Comparison of ENCODE assay signal across 8 cellular contexts in genomic region chr1:39609618-39610331, GRCh38. TPM values are rescaled to one million over a fixed set of nuclear protein-coding genes. Genes with fewer than 3 reads are reported as not detected.
DNase-seq lines count a peak whose midpoint lies in the region; TF ChIP-seq lines count a peak whose summit lies in the region.

No MANE protein-coding gene starts in this region.

- H3K4me3 ChIP-seq in DOHH2 (ENCODE audit: low read length) (peak overlapping the region; percentile 32; the same call in 1 of the 2 replicates), HUES48 (ENCODE audit: low read depth, low read length) (peak overlapping the region; percentile 67), adrenal gland (no peak overlapping the region), iPS-15b (ENCODE audit: low read depth, low read length) (peak overlapping the region; percentile 75)

- H3K27me3 ChIP-seq in DOHH2 (ENCODE audit: control insufficient read depth, low read length) (0 out of 2 replicates have a peak, but pooled peaks cover 3% of the 10 kb centered on the region), HUES48 (ENCODE audit: control insufficient read depth, insufficient read depth, low read length) (peaks cover 23% of the 10 kb centered on the region), adrenal gland (no peaks in the 10 kb centered on the region), iPS-15b (ENCODE audit: control insufficient read depth, insufficient read depth, low read length) (peaks cover 27% of the 10 kb centered on the region)

- no peaks in the 10 kb centered on the region for H4K20me1 ChIP-seq in DOHH2 (ENCODE audit: control insufficient read depth, insufficient read depth, low read depth, low read length)

- TF ChIP-seq CTCF in DOHH2 (IDR thresholded peaks at IDR 0.05; ENCODE audit: low read depth, low read length, poor library complexity, severe bottlenecking) (peak; percentile 96), adrenal gland (IDR thresholded peaks at IDR 0.05) (peak in 5 of 6 experiments; percentile 48 to 73 (median 51))

- no peaks in the 10 kb centered on the region for H3K36me3 ChIP-seq in DOHH2 (ENCODE audit: control insufficient read depth, low read length)
- H3K36me3 ChIP-seq in HUES48 (ENCODE audit: control insufficient read depth, insufficient read depth, low read length), result no peaks in the 10 kb centered on the region
- no peaks in the 10 kb centered on the region for H3K36me3 ChIP-seq in adrenal gland (replicated peaks in 1 of 2)
- no peaks in the 10 kb centered on the region for H3K36me3 ChIP-seq in iPS-15b (ENCODE audit: control insufficient read depth, insufficient read depth, low read length)

- no peaks in the 10 kb centered on the region for H3K9me2 ChIP-seq in DOHH2 (replicated peaks; ENCODE audit: control insufficient read depth, low read length)

- TF ChIP-seq POLR2A in adrenal gland (IDR thresholded peaks at IDR 0.05), result no peak

- no peak overlapping the region for H3K27ac ChIP-seq in DOHH2 (ENCODE audit: low read depth, low read length)
- H3K27ac ChIP-seq in HUES48 (ENCODE audit: low read depth, low read length), result no peak overlapping the region
- peak overlapping the region in 1 of 5 donors; percentile 44 for H3K27ac ChIP-seq in adrenal gland

- no peaks in the 10 kb centered on the region for H3K9me3 ChIP-seq in DOHH2 (ENCODE audit: control insufficient read depth, insufficient read depth, low read length)
- H3K9me3 ChIP-seq in HUES48 (ENCODE audit: control insufficient read depth, insufficient read depth, low read length), result no peaks in the 10 kb centered on the region
- H3K9me3 ChIP-seq in adrenal gland (replicated peaks in 1 of 3), result no peaks in the 10 kb centered on the region
- H3K9me3 ChIP-seq in iPS-15b (ENCODE audit: control insufficient read depth, insufficient read depth, low read length), result no peaks in the 10 kb centered on the region

- intact Hi-C loops in adrenal gland (cut with DNase I), result loop anchor here (5.0 to 10.0 kb wide), 3 partner anchors 43 to 105 kb away; no protein-coding TSS in a partner anchor

- WGBS in adrenal gland, 4 donors, result 32 to 49% (median 32%) methylated on average over 13 to 42 of the region's 42 CpGs

- peak overlapping the region; percentile 51 for H3K4me2 ChIP-seq in DOHH2 (ENCODE audit: low read length)

- H3K4me1 ChIP-seq in DOHH2 (ENCODE audit: control insufficient read depth, low read length), result peaks cover 10% of the 10 kb centered on the region
- H3K4me1 ChIP-seq in HUES48 (ENCODE audit: control insufficient read depth, insufficient read depth, low read length), result no peaks in the 10 kb centered on the region
- H3K4me1 ChIP-seq in adrenal gland (replicated peaks in 1 of 2), result no peaks in the 10 kb centered on the region
- no peaks in the 10 kb centered on the region for H3K4me1 ChIP-seq in iPS-15b (ENCODE audit: control insufficient read depth, insufficient read depth, low read length)

- no peaks in the 10 kb centered on the region for H3F3A ChIP-seq in DOHH2 (ENCODE audit: control insufficient read depth, insufficient read depth)

- no peak overlapping the region for H3K9ac ChIP-seq in HUES48 (ENCODE audit: low read depth, low read length)
- H3K9ac ChIP-seq in iPS-15b (ENCODE audit: low read depth, low read length), result no peak overlapping the region

- no peaks in the 10 kb centered on the region for H3K79me2 ChIP-seq in DOHH2 (ENCODE audit: control insufficient read depth, low read length)

- DNase-seq in T-helper 2 cell (peak; percentile 20 to 79 (median 70)), adrenal gland (peak in 6 of 7 donors; percentile 36 to 76 (median 53)), NCI-H345 (lab: John Stamatoyannopoulos, UW) (no peak), NCI-H226 (no peak)
- peak; percentile 67 to 77 for DNase-seq in stimulated activated CD4-positive, alpha-beta T cell treated with anti-CD3 and anti-CD28 coated beads, Interleukin-1b, Interleukin-23, amount 100 ng/mL, for 4 hours (ENCODE audit: low read depth in 2 of 2)

RNA-seq across cellular contexts. Expression of gene HEYL, which starts 29.7 kb away (rescaled TPM):
- total RNA-seq in adrenal gland, result 10 to 100 TPM in 7 of 8 donors, 1 to 10 TPM in 1; 8.4 to 27.7 (median 15.2) TPM
- 10 to 100 TPM in 1 of 3 donors, 1 to 10 TPM in 2; 7.4 to 18.2 (median 8.1) TPM for polyA plus RNA-seq in adrenal gland

RNA-seq across cellular contexts. Expression of gene PABPC4, which starts 33.2 kb away (rescaled TPM):
- 100 to 1,000 TPM; 108 to 354 (median 200) TPM for total RNA-seq in adrenal gland
- 100 to 1,000 TPM; 285 to 347 (median 290) TPM for polyA plus RNA-seq in adrenal gland

Comparison
In these comparisons a context has a peak if more than half of its experiments do, and no peak if none do; other contexts are left out.
1. H3K4me3 ChIP-seq: peak in DOHH2 (single experiment), HUES48 (single experiment) and iPS-15b (single experiment); none in adrenal gland (0 of 4).
2. DNase-seq: peak in T-helper 2 cell (5 of 5), adrenal gland (6 of 7) and stimulated activated CD4-positive, alpha-beta T cell treated with anti-CD3 and anti-CD28 coated beads, Interleukin-1b, Interleukin-23, amount 100 ng/mL, for 4 hours (2 of 2); none in NCI-H345 (single experiment) and NCI-H226 (single experiment).